In genomic region chr19:33245948-33246728, GRCh38 we compare ENCODE assay signal across 12 cellular contexts. TPM values are rescaled to one million over a fixed set of nuclear protein-coding genes. Genes with fewer than 3 reads are reported as not detected.
A peak's percentile ranks its signal among the peaks of the same experiment; 100 is the strongest.
DNase-seq lines count a peak whose midpoint lies in the region; ATAC-seq and TF ChIP-seq lines count a peak whose summit lies in the region.
"Had no signal": no experiment of that assay in that cellular context is flagged by ENCODE, and none has a peak within 500 bp of the region (broad histone marks: within the 10 kb centered on the region; RNA-seq: fewer than 3 reads in every experiment).

No MANE protein-coding gene starts in this region.

- no peaks in the 10 kb centered on the region for H4K20me1 ChIP-seq in SK-N-SH (ENCODE audit: insufficient read depth)
- H4K20me1 ChIP-seq: BLaER1 had no signal

- no peaks in the 10 kb centered on the region for H3K9me2 ChIP-seq in SK-N-SH

- no peak overlapping the region for H3K4me3 ChIP-seq in SK-N-SH (ENCODE audit: low read depth in 2 of 2, low read length in 1 of 2)
- no peak overlapping the region for H3K4me3 ChIP-seq in heart left ventricle
- no peak overlapping the region for H3K4me3 ChIP-seq in thoracic aorta
- H3K4me3 ChIP-seq: BLaER1 had no signal

- POLR2A ChIA-PET in SK-N-SH (lab: Yijun Ruan, JAX) (interaction anchor here (0.6 kb wide), 1 partner anchor 159 kb away, joined by 4 read pairs; no protein-coding TSS in a partner anchor), RWPE1 (lab: Yijun Ruan, JAX; ENCODE audit: low non-redundant PET) (no interaction called here)

- intact Hi-C loops in heart left ventricle (cut with DNase I): loop anchor here in 1 of 10 donors (10.0 kb wide), 1 partner anchor 519 kb away; no protein-coding TSS in a partner anchor

- DNase-seq in SK-N-SH (peak; percentile 38), RWPE1 (ENCODE audit: low spot score) (no peak), heart left ventricle (peak in 2 of 5 donors; percentile 43 to 59), thoracic aorta (ENCODE audit: low spot score) (no peak), superior temporal gyrus (ENCODE audit: extremely low spot score) (no peak)
- DNase-seq in effector CD4-positive, alpha-beta T cell: no peak
- DNase-seq: activated T-cell treated with anti-CD3 and anti-CD28 coated beads, Interleukin-2, amount 50 U/mL, for 24 hours; nucleus accumbens had no signal

- ATAC-seq in SK-N-SH treated with all-trans-retinoic acid at 6 μM for 48 hours (no peak), heart left ventricle (no peak), thoracic aorta (ENCODE audit: insufficient number of reproducible peaks, low FRiP score, low read depth) (no peak), HG03025 (IDR thresholded peaks at IDR 0.05; ENCODE audit: low FRiP score, unreplicated experiment) (no peak)
- ATAC-seq: stimulated activated naive CD8-positive, alpha-beta T cell treated with anti-CD3 and anti-CD28 coated beads, Interleukin-15, amount 100 ng/mL, for 72 hours had no signal

- H3K36me3 ChIP-seq in SK-N-SH (replicated peaks in 1 of 2; ENCODE audit: control insufficient read depth in 1 of 2, insufficient read depth in 2 of 2, low read length in 1 of 2) (no peaks in the 10 kb centered on the region), heart left ventricle (no peaks in the 10 kb centered on the region), thoracic aorta (no peaks in the 10 kb centered on the region)
- H3K36me3 ChIP-seq: BLaER1 had no signal

- no peak for TF ChIP-seq POLR2A in heart left ventricle (IDR thresholded peaks at IDR 0.05)

- H3K4me2 ChIP-seq in SK-N-SH: no peak overlapping the region
- H3K4me2 ChIP-seq: BLaER1 had no signal

- WGBS in SK-N-SH (ENCODE audit: low lambda C conversion rate): 61% methylated on average over 4 of the region's 7 CpGs
- 60 to 84% (median 77%) methylated on average over 7 of the region's 7 CpGs for WGBS in heart left ventricle, 4 donors

- H3K27ac ChIP-seq in SK-N-SH (ENCODE audit: low read depth in 2 of 2, low read length in 1 of 2) (no peak overlapping the region), RWPE1 (no peak overlapping the region), heart left ventricle (no peak overlapping the region), thoracic aorta (no peak overlapping the region)
- H3K27ac ChIP-seq: BLaER1 had no signal

- H3K79me2 ChIP-seq in SK-N-SH (ENCODE audit: insufficient read depth): no peaks in the 10 kb centered on the region

- no peaks in the 10 kb centered on the region for H3K9me3 ChIP-seq in SK-N-SH
- peaks cover 0 to 10% (median 5%) of the 10 kb centered on the region in 12 donors for H3K9me3 ChIP-seq in heart left ventricle
- peaks cover 5% of the 10 kb centered on the region for H3K9me3 ChIP-seq in thoracic aorta

- no peaks in the 10 kb centered on the region; a peak in 1 of 4 replicates for H3K4me1 ChIP-seq in SK-N-SH (ENCODE audit: control insufficient read depth in 1 of 2, insufficient read depth in 2 of 2, low read depth in 1 of 2, low read length in 1 of 2)
- peaks cover 0 to 12% (median 2%) of the 10 kb centered on the region in 12 donors for H3K4me1 ChIP-seq in heart left ventricle
- H3K4me1 ChIP-seq in thoracic aorta (ENCODE audit: control insufficient read depth in 1 of 2, low read depth in 2 of 2): no peaks in the 10 kb centered on the region

- TF ChIP-seq EP300 in SK-N-SH (IDR thresholded peaks at IDR 0.05; ENCODE audit: borderline replicate concordance in 1 of 2, low read depth in 1 of 2, low read length in 1 of 2): no peak

- TF ChIP-seq CTCF in SK-N-SH (IDR thresholded peaks at IDR 0.05) (peak; percentile 46), RWPE1 (conservative IDR thresholded peaks at IDR 0.05; ENCODE audit: low read depth) (peak; percentile 45), heart left ventricle (IDR thresholded peaks at IDR 0.05) (peak in 7 of 12 donors; percentile 5 to 51 (median 31)), thoracic aorta (IDR thresholded peaks at IDR 0.05) (peak; percentile 46)

- H3F3A ChIP-seq in SK-N-SH (replicated peaks; ENCODE audit: insufficient read depth): peaks cover 3% of the 10 kb centered on the region

- TF ChIP-seq RAD21 in SK-N-SH (IDR thresholded peaks at IDR 0.05; ENCODE audit: low read length): no peak

- CTCF ChIA-PET in SK-N-SH (lab: Yijun Ruan, JAX): interaction anchor here (0.9 to 14.8 kb wide), 11 partner anchors 10 to 525 kb away, joined by 3 to 511 read pairs (median 9); partner anchors contain the start of gene CEBPA
- CTCF ChIA-PET in RWPE1 (lab: Yijun Ruan, JAX): interaction anchor here (0.6 to 1.0 kb wide), 4 partner anchors 24 to 768 kb away, joined by 3 to 7 read pairs (median 4); no protein-coding TSS in a partner anchor

- H2AFZ ChIP-seq in SK-N-SH (ENCODE audit: low read depth): no peak overlapping the region

- H3K27me3 ChIP-seq in SK-N-SH (ENCODE audit: insufficient read depth): no peaks in the 10 kb centered on the region
- H3K27me3 ChIP-seq in heart left ventricle: peaks cover 0 to 11% (median 0%) of the 10 kb centered on the region in 9 donors
- no peaks in the 10 kb centered on the region for H3K27me3 ChIP-seq in thoracic aorta (replicated peaks; ENCODE audit: insufficient read depth)
- H3K27me3 ChIP-seq: BLaER1 had no signal

- H3K9ac ChIP-seq in SK-N-SH: no peak overlapping the region
- H3K9ac ChIP-seq: BLaER1 had no signal

TF ChIP-seq in SK-N-SH, 30 proteins besides CTCF, POLR2A, EP300 and RAD21:
- no peak for TF ChIP-seq TCF12 (IDR thresholded peaks at IDR 0.05)
- TF ChIP-seq FOXM1 (IDR thresholded peaks at IDR 0.05; ENCODE audit: low read depth): no peak
- TF ChIP-seq RFX5 (IDR thresholded peaks at IDR 0.05; ENCODE audit: low read length): no peak

TF ChIP-seq in SK-N-SH treated with all-trans-retinoic acid at 6 μM for 48 hours, 23 proteins besides CTCF, POLR2A, EP300 and RAD21 (continues in another document):
- no peak for TF ChIP-seq PPARA (CRISPR knock-in tag; IDR thresholded peaks at IDR 0.05; ENCODE audit: borderline replicate concordance)
- no peak for TF ChIP-seq CREB5 (CRISPR knock-in tag; IDR thresholded peaks at IDR 0.05; ENCODE audit: low read depth)
- no peak for TF ChIP-seq ZNF70 (CRISPR knock-in tag; IDR thresholded peaks at IDR 0.05)
- TF ChIP-seq SNAI2 (CRISPR knock-in tag; IDR thresholded peaks at IDR 0.05): no peak
- no peak for TF ChIP-seq CSRNP3 (CRISPR knock-in tag; IDR thresholded peaks at IDR 0.05)

RNA-seq across cellular contexts. Expression of gene SLC7A10, which starts 20.5 kb away (rescaled TPM):
- polyA plus RNA-seq in SK-N-SH (2012; rRNA removed) (0.02 TPM in 1 of 2 replicates, not detected in the other), heart left ventricle (under 1 TPM; 0.11 to 0.35 TPM)
- not detected in 2 replicates for polyA plus RNA-seq in SK-N-SH (2012; cell fraction: cytosol; rRNA removed)
- 0.07 TPM in 1 of 2 replicates, not detected in the other for polyA plus RNA-seq in SK-N-SH (2012; cell fraction: nucleus; rRNA removed)
- total RNA-seq in heart left ventricle (1 to 10 TPM in 1 of 9 donors, under 1 TPM in 3, not detected in 5; 0.23 to 2.3 (median 0.41) TPM), thoracic aorta (not detected)

RNA-seq across cellular contexts. Expression of gene LRP3, which starts 52.0 kb away (rescaled TPM):
- polyA plus RNA-seq in SK-N-SH (2012; rRNA removed) (7.5 and 8.2 TPM in 2 replicates), heart left ventricle (10 to 100 TPM in 1 of 2 donors, 1 to 10 TPM in 1; 8.2 to 15.8 TPM)
- 3.6 and 7.8 TPM in 2 replicates for polyA plus RNA-seq in SK-N-SH (2012; cell fraction: cytosol; rRNA removed)
- 8.9 and 11.2 TPM in 2 replicates for polyA plus RNA-seq in SK-N-SH (2012; cell fraction: nucleus; rRNA removed)
- total RNA-seq in heart left ventricle (10 to 100 TPM; 16.0 to 31.7 (median 18.7) TPM), thoracic aorta (10 to 100 TPM; 32.2 to 50.9 TPM)

RNA-seq across cellular contexts. Expression of gene CEBPA, which starts 56.2 kb away (rescaled TPM):
- polyA plus RNA-seq in SK-N-SH (2012; rRNA removed): 0.06 and 0.15 TPM in 2 replicates
- 0.08 and 0.12 TPM in 2 replicates for polyA plus RNA-seq in SK-N-SH (2012; cell fraction: cytosol; rRNA removed)
- polyA plus RNA-seq in SK-N-SH (2012; cell fraction: nucleus; rRNA removed): 0.04 and 0.10 TPM in 2 replicates
- 10 to 100 TPM in 2 of 9 donors, 1 to 10 TPM in 6, under 1 TPM in 1; 0.69 to 40.1 (median 2.5) TPM for total RNA-seq in heart left ventricle
- polyA plus RNA-seq in heart left ventricle: 1 to 10 TPM; 1.3 to 3.3 TPM
- total RNA-seq in thoracic aorta: 1 to 10 TPM; 4.7 to 4.9 TPM
